11 cellular contexts compared by ENCODE assay signal in the genomic region with DNA sequence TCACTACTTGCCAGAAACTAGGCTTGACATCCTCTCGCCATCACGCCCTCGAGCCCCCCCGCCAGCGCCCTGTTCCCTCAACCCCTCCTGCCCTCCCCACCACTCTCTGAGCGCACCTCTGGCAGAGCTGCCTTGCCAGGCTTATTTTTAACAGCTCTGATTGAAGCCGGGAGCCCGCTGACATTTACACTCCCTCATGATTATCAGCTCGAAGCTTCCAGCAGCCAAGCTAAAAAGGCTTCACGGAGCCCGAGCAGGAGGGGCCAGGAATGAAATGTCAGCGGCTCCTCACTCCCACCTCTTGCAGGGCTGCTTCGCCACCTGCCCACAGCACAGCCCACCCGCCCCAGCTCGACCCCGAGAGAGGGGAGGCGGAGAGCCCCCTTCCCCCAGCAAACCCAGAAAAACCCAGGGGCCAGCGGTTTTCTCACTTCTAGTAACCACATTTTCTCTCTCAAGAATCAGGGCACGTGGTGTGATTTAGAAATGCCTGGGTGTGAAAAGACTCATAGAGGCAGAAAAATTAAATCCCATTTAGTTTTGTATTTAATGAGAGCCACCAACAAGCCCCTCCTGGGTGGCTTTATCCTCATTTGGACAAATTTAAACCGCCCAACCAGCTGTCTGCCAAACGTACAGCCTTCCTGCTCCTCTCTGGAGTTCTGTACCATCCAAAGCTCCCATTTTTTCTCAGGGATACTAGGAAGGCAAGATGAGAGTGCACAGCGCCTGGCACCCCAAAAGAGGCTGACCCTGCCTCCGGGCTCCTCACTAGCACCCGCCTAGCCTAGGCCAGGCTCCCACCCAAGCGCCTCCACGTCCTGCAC.
DNase-seq lines count a peak whose midpoint lies in the region; ATAC-seq and TF ChIP-seq lines count a peak whose summit lies in the region.
"Had no signal": no experiment of that assay in that cellular context is flagged by ENCODE, and none has a peak within 500 bp of the region (broad histone marks: within the 10 kb centered on the region; RNA-seq: fewer than 3 reads in every experiment).

No MANE protein-coding gene starts in this region.

- CTCF ChIA-PET in PC-3 (lab: Charles Lee) (no interaction called here), Calu3 (lab: Charles Lee) (no interaction called here)

- H3K36me3 ChIP-seq in hepatocyte (replicated peaks; ENCODE audit: insufficient read depth, low read depth) (no peaks in the 10 kb centered on the region), thoracic aorta (no peaks in the 10 kb centered on the region), PC-3 (ENCODE audit: low read depth, low read length) (no peaks in the 10 kb centered on the region)

- H3K79me2 ChIP-seq in hepatocyte (no peaks in the 10 kb centered on the region), PC-3 (ENCODE audit: low read length) (no peaks in the 10 kb centered on the region)

- no peaks in the 10 kb centered on the region for H3K9me3 ChIP-seq in hepatocyte (ENCODE audit: low read depth)
- H3K9me3 ChIP-seq in thoracic aorta = no peaks in the 10 kb centered on the region
- H3K9me3 ChIP-seq in PC-3 (ENCODE audit: low read length) = no peaks in the 10 kb centered on the region

- H3K27ac ChIP-seq in hepatocyte (no peak overlapping the region), thoracic aorta (no peak overlapping the region), PC-3 (ENCODE audit: low read length) (no peak overlapping the region)

- BruUV-seq in PC-3 (replicated peaks; lab: Mats Ljungman, UMichigan) (no TSS peak), Calu3 (replicated peaks; lab: Mats Ljungman, UMichigan) (no TSS peak)

- H3K4me1 Mint-ChIP-seq in activated naive CD4-positive, alpha-beta T cell treated with anti-CD3 and anti-CD28 coated beads, Interleukin-2, amount 50 U/mL, for 24 hours = peaks cover 17% of the 10 kb centered on the region
- no peaks in the 10 kb centered on the region for H3K4me1 Mint-ChIP-seq in Calu3 (ENCODE audit: low read depth, unreplicated experiment)

- no peaks in the 10 kb centered on the region for H3K36me3 Mint-ChIP-seq in activated naive CD4-positive, alpha-beta T cell treated with anti-CD3 and anti-CD28 coated beads, Interleukin-2, amount 50 U/mL, for 24 hours
- no peaks in the 10 kb centered on the region for H3K36me3 Mint-ChIP-seq in Calu3 (ENCODE audit: insufficient read depth, unreplicated experiment)

- H4K20me1 ChIP-seq in hepatocyte (ENCODE audit: insufficient read depth, poor library complexity, severe bottlenecking) (no peaks in the 10 kb centered on the region), PC-3 (ENCODE audit: low read length) (no peaks in the 10 kb centered on the region)

- 46% methylated on average over 26 of the region's 26 CpGs for WGBS in hepatocyte (ENCODE audit: low lambda C conversion rate, missing lambda C conversion rate)

- intact Hi-C loops in PC-3 (cut with micrococcal nuclease) (no loop called here), Calu3 (cut with micrococcal nuclease; ENCODE audit: unreplicated experiment) (no loop called here)

- H3F3A ChIP-seq in PC-3 (ENCODE audit: low read length, unreplicated experiment) = no peaks in the 10 kb centered on the region

- H3K4me3 Mint-ChIP-seq in activated naive CD4-positive, alpha-beta T cell treated with anti-CD3 and anti-CD28 coated beads, Interleukin-2, amount 50 U/mL, for 24 hours = peak overlapping the region; percentile 19
- H3K4me3 Mint-ChIP-seq in Calu3 (ENCODE audit: low read depth, unreplicated experiment) = no peak overlapping the region

- H3K9me2 ChIP-seq in hepatocyte (replicated peaks; ENCODE audit: insufficient read depth) (no peaks in the 10 kb centered on the region), PC-3 (replicated peaks; ENCODE audit: low read length) (no peaks in the 10 kb centered on the region)

- H3K4me3 ChIP-seq in hepatocyte = no peak overlapping the region
- H3K4me3 ChIP-seq in thoracic aorta = peak overlapping the region; percentile 32
- no peak overlapping the region for H3K4me3 ChIP-seq in PC-3 (ENCODE audit: low read length)

- no peak overlapping the region for H2AFZ ChIP-seq in hepatocyte
- no peak overlapping the region for H2AFZ ChIP-seq in PC-3 (ENCODE audit: low read length)

- H3K4me1 ChIP-seq in hepatocyte (ENCODE audit: insufficient read depth) (no peaks in the 10 kb centered on the region), thoracic aorta (ENCODE audit: control insufficient read depth in 1 of 2, low read depth in 2 of 2) (peaks cover 0 to 14% of the 10 kb centered on the region in 2 donors), PC-3 (ENCODE audit: insufficient read depth, low read length) (no peaks in the 10 kb centered on the region)

- TF ChIP-seq CTCF in hepatocyte (IDR thresholded peaks at IDR 0.05; ENCODE audit: poor library complexity) (no peak), thoracic aorta (IDR thresholded peaks at IDR 0.05) (no peak), PC-3 (conservative IDR thresholded peaks at IDR 0.05; ENCODE audit: low read depth, low read length) (no peak), Calu3 (IDR thresholded peaks at IDR 0.05; ENCODE audit: unreplicated experiment) (no peak)

- no peak overlapping the region for H3K27ac Mint-ChIP-seq in activated naive CD4-positive, alpha-beta T cell treated with anti-CD3 and anti-CD28 coated beads, Interleukin-2, amount 50 U/mL, for 24 hours
- H3K27ac Mint-ChIP-seq in Calu3 (ENCODE audit: unreplicated experiment) = no peak overlapping the region

- no peaks in the 10 kb centered on the region for H3K9me3 Mint-ChIP-seq in activated naive CD4-positive, alpha-beta T cell treated with anti-CD3 and anti-CD28 coated beads, Interleukin-2, amount 50 U/mL, for 24 hours
- H3K9me3 Mint-ChIP-seq in Calu3 (ENCODE audit: low read depth, unreplicated experiment) = no peaks in the 10 kb centered on the region

- POLR2A ChIA-PET in PC-3 (lab: Charles Lee; ENCODE audit: unreplicated experiment) = no interaction called here

- no peak overlapping the region for H3K9ac ChIP-seq in PC-3 (ENCODE audit: low read length)

- H3K27me3 Mint-ChIP-seq in activated naive CD4-positive, alpha-beta T cell treated with anti-CD3 and anti-CD28 coated beads, Interleukin-2, amount 50 U/mL, for 24 hours = peaks cover 5% of the 10 kb centered on the region
- peaks cover 89% of the 10 kb centered on the region for H3K27me3 Mint-ChIP-seq in Calu3 (ENCODE audit: unreplicated experiment)

- ATAC-seq in thoracic aorta (ENCODE audit: insufficient number of reproducible peaks, low FRiP score, low read depth) (no peak), PC-3 (no peak), GM21423 (IDR thresholded peaks at IDR 0.05; ENCODE audit: unreplicated experiment) (no peak)
- ATAC-seq: Panc1 had no signal

- DNase-seq in activated naive CD4-positive, alpha-beta T cell (lab: John Stamatoyannopoulos, UW) = no peak
- DNase-seq in activated gamma-delta T cell (lab: John Stamatoyannopoulos, UW) = peak; percentile 48
- DNase-seq in hepatocyte (ENCODE audit: low spot score) = no peak
- no peak for DNase-seq in thoracic aorta (ENCODE audit: low spot score)
- DNase-seq in PC-3 = no peak
- no peak for DNase-seq in Calu3
- DNase-seq: activated naive CD4-positive, alpha-beta T cell treated with Interleukin-2 at 50 U/mL for 16 hours; small intestine had no signal

- H3K4me2 ChIP-seq in hepatocyte (peak overlapping the region; percentile 66), PC-3 (ENCODE audit: low read length) (no peak overlapping the region)

- H3K27me3 ChIP-seq in hepatocyte = peaks cover 8% of the 10 kb centered on the region
- no peaks in the 10 kb centered on the region for H3K27me3 ChIP-seq in thoracic aorta (replicated peaks; ENCODE audit: insufficient read depth)
- peaks cover 72% of the 10 kb centered on the region for H3K27me3 ChIP-seq in PC-3 (ENCODE audit: low read length)
